1 cellular context compared by ENCODE assay signal in genomic region chr13:26047040-26047439, GRCh38.
TF ChIP-seq lines count a peak whose summit lies in the region.

No MANE protein-coding gene starts in this region.

TF ChIP-seq in IMR-90, 13 proteins besides CTCF, POLR2A, EP300 and RAD21 (continued from another document):
- no peak for TF ChIP-seq ELK1 (IDR thresholded peaks at IDR 0.05; ENCODE audit: borderline replicate concordance, low read depth, low read length)
- no peak for TF ChIP-seq FOS (IDR thresholded peaks at IDR 0.05; ENCODE audit: low read depth, low read length)
- no peak for TF ChIP-seq USF2 (IDR thresholded peaks at IDR 0.05; ENCODE audit: low read depth, low read length)
- TF ChIP-seq SMC3 (IDR thresholded peaks at IDR 0.05; ENCODE audit: low read depth, low read length) = no peak
- no peak for TF ChIP-seq RCOR1 (IDR thresholded peaks at IDR 0.05; ENCODE audit: insufficient replicate concordance, low read length)
- no peak for TF ChIP-seq NFE2L2 (IDR thresholded peaks at IDR 0.05; ENCODE audit: low read depth, low read length)
- TF ChIP-seq MAFK (IDR thresholded peaks at IDR 0.05; ENCODE audit: low read depth, low read length) = no peak
- no peak for TF ChIP-seq RFX5 (IDR thresholded peaks at IDR 0.05; ENCODE audit: low read depth, low read length)
- TF ChIP-seq MAZ (IDR thresholded peaks at IDR 0.05; ENCODE audit: borderline replicate concordance, low read depth, low read length) = no peak
